In the genomic region with DNA sequence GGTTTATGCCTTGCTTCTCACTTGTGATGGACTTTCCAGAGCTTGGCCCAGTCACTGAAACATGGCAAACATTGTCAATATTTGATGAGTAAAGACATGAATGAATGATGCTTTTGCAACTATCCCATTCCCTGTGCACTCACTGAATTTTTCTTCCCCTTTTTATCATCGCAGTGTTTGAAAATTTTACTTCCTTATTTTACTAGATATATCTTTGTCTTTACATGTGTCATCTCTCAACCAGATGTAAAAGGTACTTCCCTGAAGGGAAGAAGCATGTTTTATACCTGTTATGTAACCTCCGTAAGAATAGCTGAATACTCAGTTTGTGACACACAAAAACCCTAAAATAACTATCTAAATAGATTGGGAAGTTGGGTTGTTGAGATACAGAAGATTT, we compare ENCODE assay signal across 22 cellular contexts.
"Had no signal": no experiment of that assay in that cellular context is flagged by ENCODE, and none has a peak within 500 bp of the region (broad histone marks: within the 10 kb centered on the region; RNA-seq: fewer than 3 reads in every experiment).

No MANE protein-coding gene starts in this region.

- H3K27me3 ChIP-seq: ascending aorta, heart right ventricle, suprapubic skin, transverse colon, vagina had no signal

- H3K9me3 ChIP-seq: ascending aorta, heart right ventricle, left ventricle myocardium inferior, prostate gland, suprapubic skin, transverse colon, vagina had no signal

- H3K27ac ChIP-seq: ascending aorta, heart right ventricle, left ventricle myocardium inferior, prostate gland, skin epidermis, suprapubic skin, transverse colon, vagina had no signal

- H3K36me3 ChIP-seq: ascending aorta, heart right ventricle, left ventricle myocardium inferior, prostate gland, suprapubic skin, transverse colon, vagina had no signal

- H3K4me1 ChIP-seq: ascending aorta, heart right ventricle, left ventricle myocardium inferior, prostate gland, transverse colon had no signal

- H3K4me3 ChIP-seq: ascending aorta, heart right ventricle, left ventricle myocardium inferior, prostate gland, skin epidermis, suprapubic skin, transverse colon, vagina had no signal

- ATAC-seq: activated CD4-positive, CD25-positive, alpha-beta regulatory T cell treated with anti-CD3 and anti-CD28 coated beads, Interleukin-2, amount 50 U/mL, for 24 hours; activated CD8-positive, alpha-beta T cell treated with anti-CD3 and anti-CD28 coated beads, Interleukin-2, amount 10 ng/mL, durations not matched to agents 7 days and 5 days; activated T-cell treated with anti-CD3 and anti-CD28 coated beads, Interleukin-2, amount 50 U/mL, for 4 hours; esophagus mucosa; heart right ventricle; naive thymus-derived CD4-positive, alpha-beta T cell; right cardiac atrium; stimulated activated naive CD8-positive, alpha-beta T cell treated with anti-CD3 and anti-CD28 coated beads, Interleukin-15, amount 100 ng/mL, for 72 hours had no signal

- DNase-seq: activated CD4-positive, alpha-beta T cell treated with anti-CD3 and anti-CD28 coated beads, Interleukin-2, amount 10 ng/mL, durations not matched to agents 7 days and 5 days; activated CD8-positive, alpha-beta T cell treated with anti-CD3 and anti-CD28 coated beads, Interleukin-2, amount 10 ng/mL, durations not matched to agents 7 days and 5 days; activated naive CD4-positive, alpha-beta T cell treated with anti-CD3 and anti-CD28 coated beads, Interleukin-2, amount 50 U/mL, for 16 hours; activated T-cell treated with anti-CD3 and anti-CD28 coated beads, Interleukin-2, amount 50 U/mL, for 4 hours; effector CD4-positive, alpha-beta T cell; heart right ventricle; kidney glomerular epithelial cell; left ventricle myocardium inferior; mesendoderm; naive thymus-derived CD4-positive, alpha-beta T cell; right cardiac atrium; stimulated activated CD4-positive, alpha-beta T cell treated with anti-CD3 and anti-CD28 coated beads, Interleukin-2, amount 100 ng/mL, for 48 hours; stimulated activated naive CD8-positive, alpha-beta T cell treated with anti-CD3 and anti-CD28 coated beads, Interleukin-15, amount 100 ng/mL, for 72 hours; T1000; transverse colon had no signal
